Comparison of ENCODE assay signal across 1 cellular context in the genomic region with DNA sequence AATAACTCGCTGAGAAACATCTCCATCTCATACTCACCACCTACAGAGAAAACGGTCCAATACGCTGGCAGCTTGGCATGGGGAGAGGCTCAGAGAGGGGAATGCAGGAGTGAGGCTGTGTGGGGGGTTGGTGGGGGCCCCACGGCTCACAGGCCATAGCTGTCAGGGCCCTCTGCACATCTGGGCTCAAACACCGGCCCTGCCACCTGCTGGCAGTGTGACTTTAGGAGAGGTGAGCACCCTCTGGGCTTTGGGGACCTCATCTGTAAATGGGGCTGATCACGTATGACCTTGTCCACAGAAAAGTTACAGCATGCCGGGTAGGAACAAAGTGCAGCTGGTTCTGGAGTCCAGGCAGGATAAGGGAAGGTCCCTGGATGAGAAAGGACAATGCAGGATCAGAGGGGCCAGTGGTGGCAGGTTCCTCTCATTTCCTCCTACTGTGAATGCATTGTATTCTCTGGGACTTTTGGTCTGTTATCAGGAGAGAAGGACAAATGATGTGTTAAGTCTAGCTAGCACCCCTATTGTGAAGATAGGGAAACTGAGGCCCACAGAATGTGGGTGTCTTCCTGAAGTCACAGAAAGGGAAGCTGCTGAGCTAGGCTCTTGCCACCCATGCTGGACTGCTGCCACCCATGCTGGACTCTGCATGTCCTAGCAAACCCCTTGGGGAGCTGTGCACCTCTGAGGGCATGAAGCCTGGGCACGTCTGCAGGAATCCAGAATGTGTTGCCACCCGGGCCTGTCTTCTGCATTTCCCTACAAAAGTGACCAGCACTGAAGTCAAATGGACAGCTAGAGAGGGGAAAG.
TF ChIP-seq lines count a peak whose summit lies in the region.

No MANE protein-coding gene starts in this region.

TF ChIP-seq in H1, 55 proteins besides CTCF, POLR2A, EP300 and RAD21:
- TF ChIP-seq ASH2L (IDR thresholded peaks at IDR 0.05; ENCODE audit: low read length) (no peak), JUND (IDR thresholded peaks at IDR 0.05; ENCODE audit: low read length) (no peak), RNF2 (IDR thresholded peaks at IDR 0.05; ENCODE audit: borderline replicate concordance, low read depth, low read length, missing control alignments, poor library complexity, severe bottlenecking) (no peak), CBX8 (IDR thresholded peaks at IDR 0.05; ENCODE audit: borderline replicate concordance, low read depth, low read length) (no peak), RFX5 (IDR thresholded peaks at IDR 0.05; ENCODE audit: borderline replicate concordance, low read depth, low read length) (no peak), SRF (IDR thresholded peaks at IDR 0.05; ENCODE audit: low read depth, low read length) (no peak), HDAC6 (IDR thresholded peaks at IDR 0.05; ENCODE audit: low read depth, low read length) (no peak), CHD1 (IDR thresholded peaks at IDR 0.05; ENCODE audit: low read depth, low read length) (no peak), CTBP2 (IDR thresholded peaks at IDR 0.05; ENCODE audit: borderline replicate concordance, insufficient read depth, insufficient read length, low read length) (no peak), KDM5A (IDR thresholded peaks at IDR 0.05; ENCODE audit: low read length) (no peak), SP2 (IDR thresholded peaks at IDR 0.05; ENCODE audit: low read length) (no peak), PHF8 (conservative IDR thresholded peaks at IDR 0.05; ENCODE audit: low read depth, low read length) (no peak), TCF12 (IDR thresholded peaks at IDR 0.05; ENCODE audit: low read depth, low read length) (no peak), SIX5 (IDR thresholded peaks at IDR 0.05; ENCODE audit: low read depth, low read length) (no peak), BRCA1 (IDR thresholded peaks at IDR 0.05; ENCODE audit: low read depth, low read length) (no peak)
- TF ChIP-seq, protein P1, sequence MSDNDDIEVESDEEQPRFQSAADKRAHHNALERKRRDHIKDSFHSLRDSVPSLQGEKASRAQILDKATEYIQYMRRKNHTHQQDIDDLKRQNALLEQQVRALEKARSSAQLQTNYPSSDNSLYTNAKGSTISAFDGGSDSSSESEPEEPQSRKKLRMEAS (IDR thresholded peaks at IDR 0.05): no peak
